Comparison of ENCODE assay signal across 8 cellular contexts in the genomic region with DNA sequence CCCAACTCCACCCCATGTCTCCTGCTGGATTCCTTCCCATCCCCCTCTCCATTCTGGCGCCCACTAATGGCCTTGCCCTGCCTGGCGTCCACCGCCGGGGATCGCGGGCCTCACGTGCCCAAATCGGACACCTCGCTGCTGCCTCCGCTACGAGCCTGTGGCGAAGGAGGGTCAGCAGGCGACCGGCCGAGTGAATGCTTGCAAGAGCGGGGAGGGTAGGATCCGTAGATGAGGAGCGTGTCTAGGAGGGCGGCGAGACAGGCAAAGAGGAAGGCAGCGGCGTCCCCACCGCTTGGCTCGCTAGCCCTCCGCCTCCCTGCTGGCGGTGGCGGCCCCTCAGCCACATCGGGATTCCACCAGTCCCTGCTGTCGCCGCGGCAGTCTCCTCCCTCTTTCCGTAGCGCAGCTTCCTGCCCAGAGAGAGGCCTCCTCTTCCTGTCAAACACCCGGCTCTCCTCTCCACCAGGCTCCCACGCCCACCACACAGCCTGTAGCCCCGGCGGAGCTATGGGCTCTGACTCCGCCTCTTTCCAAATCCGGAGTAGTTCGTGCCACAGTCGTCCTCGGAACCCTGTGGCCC. TPM values are rescaled to one million over a fixed set of nuclear protein-coding genes. Genes with fewer than 3 reads are reported as not detected.
DNase-seq lines count a peak whose midpoint lies in the region; FAIRE-seq lines count a peak whose summit lies in the region.

Gene SPIN2B, minus strand, starts transcription at position 387 of the 580 bp plus-strand sequence.

- peak within 1 kb of the TSS; percentile 84 for H3K9ac ChIP-seq in neuronal stem cell (ENCODE audit: low read depth, low read length, poor library complexity)

- no peak within 1 kb of the TSS for H2BK15ac ChIP-seq in neuronal stem cell (ENCODE audit: low read length)

- no peak within 1 kb of the TSS for H2BK120ac ChIP-seq in neuronal stem cell (ENCODE audit: low read depth, low read length)

- H3K79me1 ChIP-seq in neuronal stem cell (ENCODE audit: low read depth, low read length) = no peaks in the 10 kb centered on the region

- H3K18ac ChIP-seq in neuronal stem cell (ENCODE audit: low read length) = peak within 1 kb of the TSS; percentile 92

- no peak for FAIRE-seq in frontal cortex (lab: Jason Lieb, UNC)

- peak within 1 kb of the TSS; percentile 89 for H3K27ac ChIP-seq in neuronal stem cell (replicated peaks; ENCODE audit: low read length)
- H3K27ac ChIP-seq in substantia nigra (ENCODE audit: low read depth, low read length, poor library complexity, severe bottlenecking) = peak within 1 kb of the TSS; percentile 45

- no CpG with 5 or more reads among the region's 42 CpGs for WGBS in neuronal stem cell (ENCODE audit: extremely low coverage in 2 of 2, insufficient read length in 2 of 2, insufficient replicate concordance in 1 of 2), 2 donors

- peak within 1 kb of the TSS; percentile 48 for H3K4me2 ChIP-seq in neuronal stem cell (ENCODE audit: insufficient read depth, low read length, poor library complexity, severe bottlenecking)

- H3K36me3 ChIP-seq in neuronal stem cell (replicated peaks in 1 of 2; ENCODE audit: control insufficient read depth in 2 of 2, insufficient read depth in 2 of 2, low read length in 2 of 2) = peaks cover 0 to 13% of the 10 kb centered on the region in 2 donors

- no peaks in the 10 kb centered on the region for H3K27me3 ChIP-seq in neuronal stem cell (ENCODE audit: control insufficient read depth in 3 of 3, insufficient read depth in 3 of 3, low read depth in 1 of 3, low read length in 3 of 3)

- no peak within 1 kb of the TSS for H2BK5ac ChIP-seq in neuronal stem cell (ENCODE audit: low read length)

- DNase-seq in EL = peak; percentile 83
- DNase-seq in H4 (ENCODE audit: low spot score) = peak; percentile 89
- peak; percentile 71 for DNase-seq in LoVo (ENCODE audit: low spot score)
- DNase-seq in SIG-M5 (lab: John Stamatoyannopoulos, UW) = peak; percentile 69
- peak; percentile 46 for DNase-seq in activated gamma-delta T cell (lab: John Stamatoyannopoulos, UW)
- DNase-seq in frontal cortex (ENCODE audit: low spot score in 2 of 2) = peak; percentile 55 to 74
- peak; percentile 70 for DNase-seq in neuronal stem cell (ENCODE audit: low spot score)
- peak in 48 of 49 donors; percentile 0 to 79 (median 44) for DNase-seq in substantia nigra (lab: John Stamatoyannopoulos, UW)

- no peak within 1 kb of the TSS for H3K14ac ChIP-seq in neuronal stem cell (ENCODE audit: low read length)

- no peaks in the 10 kb centered on the region for H3K9me3 ChIP-seq in neuronal stem cell (replicated peaks in 1 of 2; ENCODE audit: control insufficient read depth in 2 of 2, insufficient read depth in 1 of 2, low read depth in 1 of 2, low read length in 2 of 2)

- peak within 1 kb of the TSS; percentile 95 for H2AFZ ChIP-seq in neuronal stem cell (ENCODE audit: low read length)

- H3K23ac ChIP-seq in neuronal stem cell (ENCODE audit: low read depth, low read length, poor library complexity) = no peak within 1 kb of the TSS

- peak within 1 kb of the TSS; percentile 76 to 94 for H3K4me3 ChIP-seq in neuronal stem cell (ENCODE audit: low read length in 2 of 2)

- no peak within 1 kb of the TSS for H2BK12ac ChIP-seq in neuronal stem cell (ENCODE audit: low read length)

- no peak within 1 kb of the TSS for H2AK5ac ChIP-seq in neuronal stem cell (ENCODE audit: low read depth, low read length)

- H3K4me1 ChIP-seq in neuronal stem cell (ENCODE audit: control insufficient read depth in 2 of 2, insufficient read depth in 1 of 2, low read depth in 1 of 2, low read length in 2 of 2) = no peaks in the 10 kb centered on the region

- H4K8ac ChIP-seq in neuronal stem cell (ENCODE audit: low read depth, low read length) = no peak within 1 kb of the TSS

- no peak within 1 kb of the TSS for H4K91ac ChIP-seq in neuronal stem cell (ENCODE audit: low read depth, low read length, poor library complexity)

- H3K4ac ChIP-seq in neuronal stem cell (ENCODE audit: low read length) = no peak within 1 kb of the TSS

RNA-seq across cellular contexts. Expression of gene SPIN2B, which starts in this region (rescaled TPM):
- 7.1 and 12.5 TPM in 2 replicates for total RNA-seq in H4 (2014; rRNA removed; shearing (Covaris generic))
- total RNA-seq in frontal cortex = 9.8 TPM
- 11.2 TPM for polyA plus RNA-seq in neuronal stem cell (2013, experiment 1 of 2)
- polyA plus RNA-seq in neuronal stem cell (2013, experiment 2 of 2) = 12.6 TPM

Comparison
In these comparisons a context has a peak if more than half of its experiments do, and no peak if none do; other contexts are left out.
1. Peak in every context shown above with its lines: DNase-seq, H3K4me3 ChIP-seq and H3K27ac ChIP-seq.